ENCODE assay signal across 12 cellular contexts in the genomic region with DNA sequence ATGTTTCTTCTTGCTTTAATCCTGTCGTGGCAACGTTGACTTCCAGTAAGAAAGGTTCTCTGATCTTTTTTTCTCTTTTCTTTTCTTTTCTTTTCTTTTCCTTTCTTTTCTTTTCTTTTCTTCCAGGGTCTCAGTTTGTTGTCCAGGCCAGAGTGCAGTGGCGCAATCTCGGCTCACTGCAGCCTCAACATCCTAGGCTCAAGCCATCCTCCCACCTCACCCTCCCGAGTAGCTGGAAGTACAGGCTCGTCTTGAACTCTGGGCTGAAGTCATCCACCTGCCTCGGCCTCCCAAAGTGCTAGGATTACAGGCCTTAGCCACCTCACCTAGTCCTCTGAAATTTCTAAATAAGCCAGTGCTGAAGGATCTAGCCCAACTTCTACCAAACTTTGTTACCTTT. TPM values are rescaled to one million over a fixed set of nuclear protein-coding genes. Genes with fewer than 3 reads are reported as not detected.
DNase-seq lines count a peak whose midpoint lies in the region; ATAC-seq and TF ChIP-seq lines count a peak whose summit lies in the region.
"Had no signal": no experiment of that assay in that cellular context is flagged by ENCODE, and none has a peak within 500 bp of the region (broad histone marks: within the 10 kb centered on the region; RNA-seq: fewer than 3 reads in every experiment).

No MANE protein-coding gene starts in this region.

- no peak overlapping the region for H2BK15ac ChIP-seq in H9 (ENCODE audit: low read depth, low read length)

- H3K9ac ChIP-seq in H9 (ENCODE audit: extremely low read depth, insufficient read length, low read length) (peak overlapping the region; percentile 78), rectal smooth muscle tissue (ENCODE audit: low read length) (no peak overlapping the region)

- H3K27me3 ChIP-seq in H9 (ENCODE audit: insufficient read depth, low read length) (no peaks in the 10 kb centered on the region), Panc1 (ENCODE audit: control insufficient read depth, insufficient read depth, low read length) (no peaks in the 10 kb centered on the region), hepatocyte (no peaks in the 10 kb centered on the region), rectal smooth muscle tissue (ENCODE audit: control insufficient read depth, insufficient read depth, low read length) (peaks cover 5% of the 10 kb centered on the region)

- H4K20me1 ChIP-seq in H9 (ENCODE audit: control insufficient read depth, insufficient read depth, insufficient read length) (no peaks in the 10 kb centered on the region), hepatocyte (ENCODE audit: insufficient read depth, poor library complexity, severe bottlenecking) (peaks cover 7% of the 10 kb centered on the region)

- no peak overlapping the region for H2BK5ac ChIP-seq in H9 (ENCODE audit: insufficient read length, low read length)

- H3K4me3 ChIP-seq in Panc1 (ENCODE audit: low read depth in 2 of 2, low read length in 2 of 2), result peak overlapping the region; percentile 83 to 89
- H3K4me3 ChIP-seq in hepatocyte, result no peak overlapping the region
- H3K4me3 ChIP-seq in rectal smooth muscle tissue (ENCODE audit: low read length), result peak overlapping the region; percentile 59

- BruUV-seq in Panc1 (replicated peaks; lab: Mats Ljungman, UMichigan), result no TSS peak

- no peak overlapping the region for H4K91ac ChIP-seq in H9 (ENCODE audit: insufficient read length, low read depth, low read length)

- no peak overlapping the region for H3K27ac Mint-ChIP-seq in H9
- H3K27ac Mint-ChIP-seq: activated CD4-positive, alpha-beta memory T cell treated with anti-CD3 and anti-CD28 coated beads for 36 hours; activated naive CD4-positive, alpha-beta T cell treated with anti-CD3 and anti-CD28 coated beads, Interleukin-2, amount 10 ng/mL, durations not matched to agents 7 days and 5 days had no signal

- no peaks in the 10 kb centered on the region; the same call in 1 of the 2 replicates for H3K36me3 ChIP-seq in Panc1 (ENCODE audit: control insufficient read depth, insufficient read depth, low read length)
- no peaks in the 10 kb centered on the region for H3K36me3 ChIP-seq in hepatocyte (replicated peaks; ENCODE audit: insufficient read depth, low read depth)
- H3K36me3 ChIP-seq in rectal smooth muscle tissue (ENCODE audit: control insufficient read depth, insufficient read depth, low read length), result no peaks in the 10 kb centered on the region

- TF ChIP-seq CTCF in H9 (conservative IDR thresholded peaks at IDR 0.05), result no peak
- TF ChIP-seq CTCF in Panc1 (IDR thresholded peaks at IDR 0.05), result no peak
- TF ChIP-seq CTCF in hepatocyte (IDR thresholded peaks at IDR 0.05; ENCODE audit: poor library complexity), result no peak

- H3K4me3 Mint-ChIP-seq in H9, result no peak overlapping the region
- H3K4me3 Mint-ChIP-seq: activated CD4-positive, alpha-beta memory T cell treated with anti-CD3 and anti-CD28 coated beads for 36 hours; activated naive CD4-positive, alpha-beta T cell treated with anti-CD3 and anti-CD28 coated beads, Interleukin-2, amount 10 ng/mL, durations not matched to agents 7 days and 5 days; CD8-positive, alpha-beta T cell; nephron progenitor cell had no signal

- CTCF ChIA-PET in Panc1 (lab: Charles Lee), result no interaction called here

- peaks cover 13 to 21% of the 10 kb centered on the region in 2 experiments for H3K4me1 Mint-ChIP-seq in H9

- H3K14ac ChIP-seq in H9 (ENCODE audit: insufficient read depth, low read length), result no peak overlapping the region

- H3K4me2 ChIP-seq in H9 (ENCODE audit: insufficient read depth, insufficient read length, low read length) (peak overlapping the region; percentile 91), hepatocyte (peak overlapping the region; percentile 82)

- no peak overlapping the region for H3K23ac ChIP-seq in H9 (ENCODE audit: insufficient read length, low read depth, low read length)

- H3K4me1 ChIP-seq in H9 (ENCODE audit: insufficient read depth, low read length) (peaks cover 4% of the 10 kb centered on the region; the same call in 1 of the 2 replicates), Panc1 (ENCODE audit: control insufficient read depth, insufficient read depth, low read length) (peaks cover 15% of the 10 kb centered on the region), hepatocyte (ENCODE audit: insufficient read depth) (peaks cover 12% of the 10 kb centered on the region), rectal smooth muscle tissue (ENCODE audit: control insufficient read depth, insufficient read depth, low read length) (no peaks in the 10 kb centered on the region)

- no peak overlapping the region for H3K4ac ChIP-seq in H9 (ENCODE audit: low read depth, low read length)

- H2BK12ac ChIP-seq in H9 (ENCODE audit: insufficient read length, low read depth, low read length), result no peak overlapping the region

- no peak overlapping the region for H3T11ph ChIP-seq in H9 (ENCODE audit: low read length)

- peaks cover 0 to 8% (median 5%) of the 10 kb centered on the region in 3 experiments; a peak in 4 of 7 replicates for H3K36me3 Mint-ChIP-seq in H9 (ENCODE audit: insufficient read depth in 1 of 3, low read depth in 3 of 3)
- H3K36me3 Mint-ChIP-seq: activated CD4-positive, alpha-beta memory T cell treated with anti-CD3 and anti-CD28 coated beads for 36 hours; CD8-positive, alpha-beta T cell had no signal

- ATAC-seq in Panc1, result no peak
- ATAC-seq: CD8-positive, alpha-beta T cell had no signal

- H2AK5ac ChIP-seq in H9 (ENCODE audit: insufficient read length, low read length), result no peak overlapping the region

- H3K9me3 ChIP-seq in H9 (ENCODE audit: control insufficient read depth, low read depth, low read length) (no peaks in the 10 kb centered on the region), Panc1 (ENCODE audit: control insufficient read depth, insufficient read depth, low read depth, low read length) (no peaks in the 10 kb centered on the region), hepatocyte (ENCODE audit: low read depth) (no peaks in the 10 kb centered on the region)

- H3K18ac ChIP-seq in H9 (ENCODE audit: insufficient read length, low read depth, low read length), result no peak overlapping the region

- H2AFZ ChIP-seq in H9 (ENCODE audit: low read length) (no peak overlapping the region), hepatocyte (peak overlapping the region; percentile 76)

- no CpG with 5 or more reads among the region's 7 CpGs for WGBS in H9 (ENCODE audit: extremely low coverage, insufficient read length, low lambda C conversion rate)
- WGBS in hepatocyte (ENCODE audit: low lambda C conversion rate, missing lambda C conversion rate), result 29% methylated on average over 7 of the region's 7 CpGs

- intact Hi-C loops in Panc1 (cut with micrococcal nuclease; ENCODE audit: unreplicated experiment), result loop anchor here (5.0 kb wide), 1 partner anchor 188 kb away; no protein-coding TSS in a partner anchor

- no peak overlapping the region for H2BK20ac ChIP-seq in H9 (ENCODE audit: low read depth, low read length, poor library complexity, severe bottlenecking)

- no peak for DNase-seq in H9
- DNase-seq in Panc1 (ENCODE audit: low read depth, low spot score), result no peak
- no peak for DNase-seq in hepatocyte (ENCODE audit: low spot score)
- no peak for DNase-seq in NCI-H2196 treated with DMSO at 0.1 percent for 48 hours (lab: John Stamatoyannopoulos, UW; ENCODE audit: unreplicated experiment)
- DNase-seq in NCI-H226, result no peak
- DNase-seq in G401 (ENCODE audit: low spot score), result no peak
- DNase-seq: activated CD4-positive, alpha-beta memory T cell treated with anti-CD3 and anti-CD28 coated beads for 36 hours; activated naive CD4-positive, alpha-beta T cell treated with anti-CD3 and anti-CD28 coated beads, Interleukin-2, amount 10 ng/mL, durations not matched to agents 7 days and 5 days; CD8-positive, alpha-beta T cell; central memory CD4-positive, alpha-beta T cell; nephron progenitor cell had no signal

- no peaks in the 10 kb centered on the region for H3K9me2 ChIP-seq in hepatocyte (replicated peaks; ENCODE audit: insufficient read depth)

- H3K56ac ChIP-seq in H9 (ENCODE audit: insufficient read length, low read depth, low read length), result no peak overlapping the region

- POLR2A ChIA-PET in Panc1 (lab: Charles Lee), result no interaction called here

- H2BK120ac ChIP-seq in H9 (ENCODE audit: low read depth, low read length, poor library complexity, severe bottlenecking), result no peak overlapping the region

- peaks cover 7% of the 10 kb centered on the region for H3K79me1 ChIP-seq in H9 (ENCODE audit: insufficient read depth, low read depth, low read length, poor library complexity, severe bottlenecking)

- H3K9me3 Mint-ChIP-seq in H9, result no peaks in the 10 kb centered on the region
- H3K9me3 Mint-ChIP-seq: activated CD4-positive, alpha-beta memory T cell treated with anti-CD3 and anti-CD28 coated beads for 36 hours; activated naive CD4-positive, alpha-beta T cell treated with anti-CD3 and anti-CD28 coated beads, Interleukin-2, amount 10 ng/mL, durations not matched to agents 7 days and 5 days; CD8-positive, alpha-beta T cell; nephron progenitor cell had no signal

- H3K23me2 ChIP-seq in H9 (ENCODE audit: insufficient read length, low read depth, low read length, poor library complexity, severe bottlenecking), result peaks cover 13% of the 10 kb centered on the region

- in situ Hi-C loops in Panc1 (cut with HindIII; ENCODE audit: low pct_unique_long_range_greater_than_20kb, low sequenced_read_pairs), result no loop called here
- in situ Hi-C loops in G401 (cut with HindIII; ENCODE audit: low sequenced_read_pairs), result no loop called here

- H3K27ac ChIP-seq in H9 (ENCODE audit: insufficient read length, low read depth, low read length), result no peak overlapping the region
- peak overlapping the region; percentile 84 for H3K27ac ChIP-seq in Panc1 (ENCODE audit: low read length)
- peak overlapping the region; percentile 66 for H3K27ac ChIP-seq in hepatocyte
- no peak overlapping the region for H3K27ac ChIP-seq in rectal smooth muscle tissue (ENCODE audit: low read depth, low read length)

- no peak overlapping the region for H4K8ac ChIP-seq in H9 (replicated peaks; ENCODE audit: insufficient read length, low read depth, low read length)

- H3K27me3 Mint-ChIP-seq in H9 (ENCODE audit: low read depth), result no peaks in the 10 kb centered on the region
- H3K27me3 Mint-ChIP-seq: activated CD4-positive, alpha-beta memory T cell treated with anti-CD3 and anti-CD28 coated beads for 36 hours had no signal

- H4K5ac ChIP-seq in H9 (ENCODE audit: insufficient read length, low read depth, low read length), result no peak overlapping the region

- H3K79me2 ChIP-seq in H9 (ENCODE audit: insufficient read depth, low read length), result peaks cover 16% of the 10 kb centered on the region; the same call in 1 of the 2 replicates
- H3K79me2 ChIP-seq in hepatocyte, result peaks cover 41% of the 10 kb centered on the region

RNA-seq across cellular contexts. Expression of a gene that starts 1.3 kb away (rescaled TPM):
- total RNA-seq in H9 (2021) (18.3 and 20.0 TPM in 2 replicates), Panc1 (2021; ENCODE audit: unreplicated experiment) (12.1 TPM), hepatocyte (7.5 and 9.2 TPM in 2 replicates)
- polyA plus RNA-seq in Panc1 (2012; ENCODE audit: insufficient read length), result 7.2 TPM
- polyA plus RNA-seq in hepatocyte, result 4.1 and 4.4 TPM in 2 replicates
- total RNA-seq in G401 (2014; rRNA removed; shearing (Covaris generic)), result 3.3 and 3.8 TPM in 2 replicates

Comparison
In these comparisons a context has a peak if more than half of its experiments do, and no peak if none do; other contexts are left out.
1. H3K27ac ChIP-seq: peak in Panc1 (single experiment) and hepatocyte (single experiment); none in H9 (single experiment) and rectal smooth muscle tissue (single experiment).